18 cellular contexts compared by ENCODE assay signal in the genomic region with DNA sequence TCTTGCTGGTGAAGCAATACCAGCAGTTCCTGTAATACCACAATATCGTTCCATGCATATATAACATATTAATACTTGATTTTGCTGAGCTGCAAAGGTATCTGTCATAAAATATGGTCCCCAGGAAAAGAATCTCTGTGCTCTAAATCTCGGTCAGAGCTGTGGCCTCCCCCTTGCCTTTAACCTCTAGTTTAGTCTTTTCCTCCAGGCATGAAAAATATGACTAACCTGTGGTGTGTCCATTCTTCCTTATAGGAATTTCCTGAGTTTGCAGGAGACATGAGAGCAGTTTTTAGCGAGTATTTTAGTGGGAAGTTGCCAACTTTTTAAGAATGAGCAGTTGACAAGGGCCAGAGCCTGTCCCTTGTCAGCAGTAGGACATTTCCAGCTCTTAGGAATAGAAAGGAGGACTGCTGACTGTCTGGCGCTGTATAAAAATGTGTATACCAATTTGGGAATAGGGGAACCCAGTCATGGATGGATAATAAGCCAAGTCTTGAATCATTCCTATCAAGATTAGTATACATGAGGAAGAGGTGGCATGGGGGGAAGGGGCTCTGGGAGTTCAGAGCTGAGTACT. TPM values are rescaled to one million over a fixed set of nuclear protein-coding genes. Genes with fewer than 3 reads are reported as not detected.
A peak's percentile ranks its signal among the peaks of the same experiment; 100 is the strongest.
DNase-seq lines count a peak whose midpoint lies in the region; ATAC-seq and TF ChIP-seq lines count a peak whose summit lies in the region.
"Had no signal": no experiment of that assay in that cellular context is flagged by ENCODE, and none has a peak within 500 bp of the region (broad histone marks: within the 10 kb centered on the region; RNA-seq: fewer than 3 reads in every experiment).

No MANE protein-coding gene starts in this region.

- H3K27ac ChIP-seq in CD4-positive, CD25-positive, alpha-beta regulatory T cell (ENCODE audit: insufficient read depth, low read length, poor library complexity, severe bottlenecking): no peak overlapping the region
- H3K27ac ChIP-seq in mesenchymal stem cell (ENCODE audit: low read length, poor library complexity, severe bottlenecking) (peak overlapping the region; percentile 64), left lung (no peak overlapping the region)
- H3K27ac ChIP-seq: coronary artery, KMS-11, parathyroid adenoma, SK-N-MC had no signal

- no peak overlapping the region for H2BK15ac ChIP-seq in mesenchymal stem cell (ENCODE audit: low read depth, poor library complexity, severe bottlenecking)

- H4K91ac ChIP-seq in mesenchymal stem cell (ENCODE audit: low read length): no peak overlapping the region

- H3K9me3 Mint-ChIP-seq in CD4-positive, CD25-positive, alpha-beta regulatory T cell: no peaks in the 10 kb centered on the region
- H3K9me3 Mint-ChIP-seq in IgD-negative memory B cell: no peaks in the 10 kb centered on the region
- H3K9me3 Mint-ChIP-seq: activated naive CD4-positive, alpha-beta T cell treated with anti-CD3 and anti-CD28 coated beads, Interleukin-2, amount 50 U/mL, for 24 hours had no signal

- no peak for DNase-seq in CD4-positive, CD25-positive, alpha-beta regulatory T cell
- peak; percentile 9 for DNase-seq in astrocyte of the hippocampus (ENCODE audit: low read depth, low spot score)
- DNase-seq in mesenchymal stem cell: no peak
- no peak for DNase-seq in mucosa of gallbladder (ENCODE audit: low spot score)
- DNase-seq in NCI-H2196 treated with DMSO at 0.1 percent for 48 hours (lab: John Stamatoyannopoulos, UW; ENCODE audit: unreplicated experiment): no peak
- no peak for DNase-seq in left lung
- DNase-seq: activated CD4-positive, alpha-beta T cell treated with anti-CD3 and anti-CD28 coated beads for 48 hours; activated T-cell treated with anti-CD3 and anti-CD28 coated beads for 4 hours; foreskin melanocyte; left colon; NCI-H1105 had no signal

- ATAC-seq in CD4-positive, CD25-positive, alpha-beta regulatory T cell (ENCODE audit: low read depth in 2 of 2): no peak
- ATAC-seq in GM18502 (IDR thresholded peaks at IDR 0.05; ENCODE audit: poor library complexity, unreplicated experiment): no peak
- ATAC-seq in left lung: no peak
- ATAC-seq: left colon had no signal

- no peak for TF ChIP-seq CTCF in left lung (IDR thresholded peaks at IDR 0.05)

- H3K27me3 ChIP-seq in CD4-positive, CD25-positive, alpha-beta regulatory T cell (ENCODE audit: control insufficient read depth, insufficient read depth, low read length): no peaks in the 10 kb centered on the region
- no peaks in the 10 kb centered on the region for H3K27me3 ChIP-seq in mesenchymal stem cell (ENCODE audit: control insufficient read depth in 1 of 2, insufficient read depth in 1 of 2, low read length in 2 of 2)
- H3K27me3 ChIP-seq in left lung: no peaks in the 10 kb centered on the region

- no peak overlapping the region for H3K18ac ChIP-seq in mesenchymal stem cell (ENCODE audit: low read depth in 1 of 2, low read length in 2 of 2)

- H3K9ac ChIP-seq in mesenchymal stem cell (ENCODE audit: low read length): no peak overlapping the region
- H3K9ac ChIP-seq: KMS-11, parathyroid adenoma had no signal

- H3K4me1 ChIP-seq in CD4-positive, CD25-positive, alpha-beta regulatory T cell (ENCODE audit: control insufficient read depth, insufficient read depth, low read length, poor library complexity, severe bottlenecking): peaks cover 26% of the 10 kb centered on the region
- H3K4me1 ChIP-seq in mesenchymal stem cell (ENCODE audit: control insufficient read depth, insufficient read depth, low read depth, low read length) (peaks cover 15% of the 10 kb centered on the region), left lung (no peaks in the 10 kb centered on the region)
- H3K4me1 ChIP-seq: parathyroid adenoma had no signal

- no peak overlapping the region for H3K4me3 ChIP-seq in CD4-positive, CD25-positive, alpha-beta regulatory T cell (ENCODE audit: low read depth, low read length)
- H3K4me3 ChIP-seq in mesenchymal stem cell (ENCODE audit: insufficient read depth in 1 of 2, low read depth in 1 of 2, low read length in 2 of 2) (no peak overlapping the region), left lung (no peak overlapping the region)
- H3K4me3 ChIP-seq: coronary artery, SK-N-MC had no signal

- peaks cover 28 to 78% (median 60%) of the 10 kb centered on the region in 4 donors for H3K4me1 Mint-ChIP-seq in CD4-positive, CD25-positive, alpha-beta regulatory T cell
- peaks cover 42 to 50% (median 49%) of the 10 kb centered on the region in 3 donors for H3K4me1 Mint-ChIP-seq in IgD-negative memory B cell

- peak overlapping the region; percentile 11 for H2AK5ac ChIP-seq in mesenchymal stem cell (ENCODE audit: low read length, severe bottlenecking)

- H2AFZ ChIP-seq in mesenchymal stem cell (ENCODE audit: low read depth, low read length): no peak overlapping the region
- H2AFZ ChIP-seq: parathyroid adenoma had no signal

- H3K23ac ChIP-seq in mesenchymal stem cell (ENCODE audit: low read length in 2 of 2): no peak overlapping the region

- no peak overlapping the region for H4K8ac ChIP-seq in mesenchymal stem cell (ENCODE audit: low read length)

- no peaks in the 10 kb centered on the region for H3K9me3 ChIP-seq in CD4-positive, CD25-positive, alpha-beta regulatory T cell (ENCODE audit: control insufficient read depth in 2 of 2, low read length in 2 of 2)
- H3K9me3 ChIP-seq in mesenchymal stem cell (ENCODE audit: control insufficient read depth, low read length) (no peaks in the 10 kb centered on the region), left lung (no peaks in the 10 kb centered on the region)

- no peak overlapping the region for H3K14ac ChIP-seq in mesenchymal stem cell (ENCODE audit: low read length in 2 of 2)

- H2BK12ac ChIP-seq in mesenchymal stem cell (ENCODE audit: low read length in 2 of 2): no peak overlapping the region

- no peak overlapping the region for H2BK5ac ChIP-seq in mesenchymal stem cell (ENCODE audit: low read depth, low read length, poor library complexity, severe bottlenecking)

- intact Hi-C loops in left lung (cut with DNase I): no loop called here

- H3K4me2 ChIP-seq in mesenchymal stem cell (ENCODE audit: low read length, poor library complexity, severe bottlenecking): no peak overlapping the region

- H3K27me3 Mint-ChIP-seq in CD4-positive, CD25-positive, alpha-beta regulatory T cell: no peaks in the 10 kb centered on the region
- H3K27me3 Mint-ChIP-seq in IgD-negative memory B cell: no peaks in the 10 kb centered on the region
- H3K27me3 Mint-ChIP-seq: activated naive CD4-positive, alpha-beta T cell treated with anti-CD3 and anti-CD28 coated beads, Interleukin-2, amount 50 U/mL, for 24 hours had no signal

- H3K79me1 ChIP-seq in mesenchymal stem cell (replicated peaks; ENCODE audit: low read length, poor library complexity, severe bottlenecking): peaks cover 54% of the 10 kb centered on the region

- H3K27ac Mint-ChIP-seq in CD4-positive, CD25-positive, alpha-beta regulatory T cell: peak overlapping the region in 2 of 3 donors; percentile 86 to 87
- H3K27ac Mint-ChIP-seq in IgD-negative memory B cell: peak overlapping the region; percentile 71 to 100 (median 97)

- peaks cover 46% of the 10 kb centered on the region for H3K36me3 ChIP-seq in CD4-positive, CD25-positive, alpha-beta regulatory T cell (ENCODE audit: control insufficient read depth, insufficient read depth, low read length)
- H3K36me3 ChIP-seq in mesenchymal stem cell (ENCODE audit: control insufficient read depth in 1 of 2, insufficient read depth in 2 of 2, low read depth in 1 of 2, low read length in 2 of 2) (peaks cover 47 to 70% of the 10 kb centered on the region in 2 experiments), left lung (peaks cover 0 to 76% of the 10 kb centered on the region in 2 donors)

- H3K4ac ChIP-seq in mesenchymal stem cell (ENCODE audit: low read depth in 1 of 2, low read length in 2 of 2): no peak overlapping the region

- peaks cover 35% of the 10 kb centered on the region for H3K36me3 Mint-ChIP-seq in CD4-positive, CD25-positive, alpha-beta regulatory T cell
- H3K36me3 Mint-ChIP-seq in IgD-negative memory B cell: peaks cover 6% of the 10 kb centered on the region

- no peak overlapping the region for H2BK120ac ChIP-seq in mesenchymal stem cell (ENCODE audit: low read depth, low read length)

- H3K4me3 Mint-ChIP-seq in CD4-positive, CD25-positive, alpha-beta regulatory T cell: peak overlapping the region in 3 of 4 donors; percentile 28 to 85 (median 73)
- peak overlapping the region in 1 of 4 donors; percentile 14 for H3K4me3 Mint-ChIP-seq in IgD-negative memory B cell
- H3K4me3 Mint-ChIP-seq: activated naive CD4-positive, alpha-beta T cell treated with anti-CD3 and anti-CD28 coated beads, Interleukin-2, amount 50 U/mL, for 24 hours had no signal

- WGBS in mesenchymal stem cell: 100% methylated on average over 3 of the region's 4 CpGs

RNA-seq across cellular contexts. Expression of a gene that starts 8.7 kb away (rescaled TPM):
- total RNA-seq in CD4-positive, CD25-positive, alpha-beta regulatory T cell: 46.8 TPM
- 10 to 100 TPM in 2 of 4 donors, 1 to 10 TPM in 2; 7.7 to 14.0 (median 10.3) TPM for polyA plus RNA-seq in CD4-positive, CD25-positive, alpha-beta regulatory T cell
- 5.4 TPM for polyA plus RNA-seq in IgD-negative memory B cell
- polyA plus RNA-seq in mesenchymal stem cell (2013, experiment 1 of 2): 10.0 TPM
- polyA plus RNA-seq in mesenchymal stem cell (2013, experiment 2 of 2): 11.1 TPM
- total RNA-seq in mucosa of gallbladder: 30.0 TPM
- total RNA-seq in left lung: 10 to 100 TPM; 22.8 to 24.3 TPM

RNA-seq across cellular contexts. Expression of a gene that starts 29.5 kb away (rescaled TPM):
- 21.6 TPM for total RNA-seq in CD4-positive, CD25-positive, alpha-beta regulatory T cell
- 10 to 100 TPM; 13.3 to 15.5 (median 15.2) TPM for polyA plus RNA-seq in CD4-positive, CD25-positive, alpha-beta regulatory T cell
- polyA plus RNA-seq in IgD-negative memory B cell: 34.3 TPM
- 4.8 TPM for polyA plus RNA-seq in mesenchymal stem cell (2013, experiment 1 of 2)
- 4.9 TPM for polyA plus RNA-seq in mesenchymal stem cell (2013, experiment 2 of 2)
- total RNA-seq in mucosa of gallbladder (9.3 TPM), left lung (1 to 10 TPM; 5.3 to 6.6 TPM)

RNA-seq across cellular contexts. Expression of a gene that starts 40.9 kb away (rescaled TPM):
- 346 TPM for total RNA-seq in CD4-positive, CD25-positive, alpha-beta regulatory T cell
- 100 to 1,000 TPM; 151 to 252 (median 190) TPM for polyA plus RNA-seq in CD4-positive, CD25-positive, alpha-beta regulatory T cell
- 161 TPM for polyA plus RNA-seq in IgD-negative memory B cell
- polyA plus RNA-seq in mesenchymal stem cell (2013, experiment 1 of 2): 77.7 TPM
- 76.1 TPM for polyA plus RNA-seq in mesenchymal stem cell (2013, experiment 2 of 2)
- total RNA-seq in mucosa of gallbladder: 225 TPM
- 100 to 1,000 TPM; 156 to 175 TPM for total RNA-seq in left lung

RNA-seq across cellular contexts. Expression of a gene that starts 45.8 kb away (rescaled TPM):
- total RNA-seq in CD4-positive, CD25-positive, alpha-beta regulatory T cell: 190 TPM
- polyA plus RNA-seq in CD4-positive, CD25-positive, alpha-beta regulatory T cell: 10 to 100 TPM; 11.7 to 13.9 (median 12.8) TPM
- 13.7 TPM for polyA plus RNA-seq in IgD-negative memory B cell
- polyA plus RNA-seq in mesenchymal stem cell (2013, experiment 1 of 2): 36.5 TPM
- 36.7 TPM for polyA plus RNA-seq in mesenchymal stem cell (2013, experiment 2 of 2)
- total RNA-seq in mucosa of gallbladder (98.1 TPM), left lung (100 to 1,000 TPM in 1 of 2 donors, 10 to 100 TPM in 1; 90.4 to 100 TPM)
